1 cellular context compared by ENCODE assay signal in the genomic region with DNA sequence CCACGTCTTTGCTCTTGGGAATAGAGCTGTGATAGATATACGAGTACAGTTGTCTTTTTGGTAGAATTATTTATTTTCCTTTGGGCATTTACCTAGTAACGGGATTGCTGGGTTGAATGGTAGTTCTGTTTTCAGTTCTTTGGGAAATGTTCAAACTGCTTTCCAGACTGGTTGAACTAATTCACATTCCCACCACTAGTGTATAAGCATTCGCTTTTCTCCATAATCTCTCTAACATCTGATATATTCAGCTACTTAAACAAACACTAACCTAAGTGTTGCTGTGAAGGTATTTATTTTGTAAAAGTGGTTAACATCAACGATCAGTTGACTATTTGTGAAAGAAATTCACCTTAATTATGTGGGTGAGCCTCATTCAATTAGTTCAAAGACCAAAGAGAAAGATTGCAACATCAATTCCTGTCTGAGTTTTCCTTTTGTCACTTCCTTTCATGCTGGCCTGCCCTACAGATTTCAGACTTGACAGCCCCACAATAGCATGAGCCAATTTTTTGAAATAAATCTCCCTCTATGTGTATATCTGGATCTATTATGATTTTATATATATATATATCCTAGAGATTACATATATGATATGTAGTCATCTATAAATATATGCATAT.
TF ChIP-seq lines count a peak whose summit lies in the region.

No MANE protein-coding gene starts in this region.

TF ChIP-seq in endothelial cell of umbilical vein, 7 proteins besides CTCF, POLR2A, EP300 and RAD21:
- no peak for TF ChIP-seq EZH2 (IDR thresholded peaks at IDR 0.05; ENCODE audit: borderline replicate concordance, low read depth, low read length, severe bottlenecking)
- TF ChIP-seq MAX (IDR thresholded peaks at IDR 0.05; ENCODE audit: insufficient read depth, insufficient read length), result no peak
- no peak for TF ChIP-seq FOS (IDR thresholded peaks at IDR 0.05; ENCODE audit: borderline replicate concordance, insufficient read depth, low read length)
- TF ChIP-seq JUN (IDR thresholded peaks at IDR 0.05; ENCODE audit: borderline replicate concordance, insufficient read depth, insufficient read length, low read depth), result no peak
- TF ChIP-seq MYC (IDR thresholded peaks at IDR 0.05; ENCODE audit: low read depth, low read length), result no peak
- TF ChIP-seq POLR2AphosphoS5 (IDR thresholded peaks at IDR 0.05; ENCODE audit: insufficient read depth, low read depth, low read length), result no peak
- TF ChIP-seq GATA2 (IDR thresholded peaks at IDR 0.05; ENCODE audit: insufficient read depth, insufficient read length, low read depth, low read length), result no peak
